In the genomic region with DNA sequence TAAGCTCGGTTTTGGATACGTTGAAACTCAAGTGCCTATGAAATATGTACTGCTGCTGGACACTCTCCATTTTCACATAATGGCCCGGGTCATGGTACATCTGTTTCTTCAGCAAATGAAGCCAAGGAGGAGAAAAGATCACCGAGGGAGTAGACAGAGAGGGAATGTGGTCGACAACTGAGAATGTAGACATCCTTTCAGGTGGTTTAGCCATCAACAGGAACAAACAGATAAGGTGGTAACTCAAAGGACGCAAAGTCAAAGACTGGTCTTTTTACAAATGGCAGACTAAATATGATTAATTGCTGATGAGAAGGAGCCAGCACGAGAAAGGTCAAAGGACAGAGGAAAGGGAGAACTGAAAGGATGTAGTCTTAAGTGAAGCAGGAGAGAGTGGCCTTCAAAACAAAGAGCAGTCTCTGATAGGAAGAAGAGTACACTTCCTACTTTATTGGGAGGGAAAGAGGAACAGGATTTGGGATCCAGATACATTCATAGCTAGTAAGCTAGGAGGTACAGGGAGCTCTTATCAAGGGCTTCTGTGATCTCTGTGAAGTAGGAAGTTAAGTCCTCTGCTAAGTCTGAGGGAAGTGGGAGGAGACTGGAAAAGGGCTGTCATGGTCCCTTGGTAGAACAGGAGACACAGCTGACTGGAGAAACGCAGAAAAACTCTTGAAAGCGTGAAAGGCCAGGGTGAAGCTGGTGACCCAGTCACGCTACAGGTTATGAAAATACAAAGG, we compare ENCODE assay signal across 9 cellular contexts. TPM values are rescaled to one million over a fixed set of nuclear protein-coding genes. Genes with fewer than 3 reads are reported as not detected.
A peak's percentile ranks its signal among the peaks of the same experiment; 100 is the strongest.
DNase-seq lines count a peak whose midpoint lies in the region; ATAC-seq, FAIRE-seq and TF ChIP-seq lines count a peak whose summit lies in the region.
"Had no signal": no experiment of that assay in that cellular context is flagged by ENCODE, and none has a peak within 500 bp of the region (broad histone marks: within the 10 kb centered on the region; RNA-seq: fewer than 3 reads in every experiment).

No MANE protein-coding gene starts in this region.

- peak overlapping the region in 1 of 3 experiments; percentile 13; a peak in 1 of 7 replicates for H3K27ac Mint-ChIP-seq in H9

- WGBS in lower leg skin, 2 donors = 80 to 85% methylated on average over 10 of the region's 10 CpGs
- WGBS in H9 (ENCODE audit: extremely low coverage, insufficient read length, low lambda C conversion rate) = no CpG with 5 or more reads among the region's 10 CpGs

- H3K9me3 Mint-ChIP-seq in H9 = no peaks in the 10 kb centered on the region

- ATAC-seq in GM21360 (IDR thresholded peaks at IDR 0.05; ENCODE audit: unreplicated experiment) (peak; percentile 67), HG03175 (IDR thresholded peaks at IDR 0.05; ENCODE audit: unreplicated experiment) (peak; percentile 80)

- no peak overlapping the region for H3T11ph ChIP-seq in H9 (ENCODE audit: low read length)

- no peak overlapping the region for H3K56ac ChIP-seq in H9 (ENCODE audit: insufficient read length, low read depth, low read length)

- H3K14ac ChIP-seq in H9 (ENCODE audit: insufficient read depth, low read length) = no peak overlapping the region

- no peaks in the 10 kb centered on the region for H3K27me3 ChIP-seq in H9 (ENCODE audit: insufficient read depth, low read length)

- 0 out of 4 replicates have a peak, but pooled peaks cover 0 to 3% of the 10 kb centered on the region in 2 experiments for H3K4me1 Mint-ChIP-seq in H9

- H2BK15ac ChIP-seq in H9 (ENCODE audit: low read depth, low read length) = no peak overlapping the region

- H3K9ac ChIP-seq in H9 (ENCODE audit: extremely low read depth, insufficient read length, low read length) = no peak overlapping the region
- no peak overlapping the region for H3K9ac ChIP-seq in kidney (ENCODE audit: low read length in 2 of 2)

- H3K27ac ChIP-seq in caudate nucleus (ENCODE audit: low read depth, low read length) = peak overlapping the region; percentile 54
- H3K27ac ChIP-seq in H9 (ENCODE audit: insufficient read length, low read depth, low read length) = no peak overlapping the region
- H3K27ac ChIP-seq in kidney (ENCODE audit: low read depth in 2 of 2, low read length in 2 of 2) = no peak overlapping the region

- H2AK5ac ChIP-seq in H9 (ENCODE audit: insufficient read length, low read length) = no peak overlapping the region

- H3K4me3 ChIP-seq in lower leg skin (ENCODE audit: low read depth, poor library complexity, severe bottlenecking) = no peak overlapping the region
- H3K4me3 ChIP-seq in kidney (ENCODE audit: low read length in 2 of 2) = no peak overlapping the region

- H4K8ac ChIP-seq in H9 (replicated peaks; ENCODE audit: insufficient read length, low read depth, low read length) = no peak overlapping the region

- H3K79me2 ChIP-seq in H9 (ENCODE audit: insufficient read depth, low read length) = no peaks in the 10 kb centered on the region

- H3K18ac ChIP-seq in H9 (ENCODE audit: insufficient read length, low read depth, low read length) = no peak overlapping the region

- H2BK5ac ChIP-seq in H9 (ENCODE audit: insufficient read length, low read length) = no peak overlapping the region

- no peaks in the 10 kb centered on the region for H3K27me3 Mint-ChIP-seq in H9 (ENCODE audit: low read depth)

- H4K91ac ChIP-seq in H9 (ENCODE audit: insufficient read length, low read depth, low read length) = no peak overlapping the region

- no peak overlapping the region for H2BK20ac ChIP-seq in H9 (ENCODE audit: low read depth, low read length, poor library complexity, severe bottlenecking)

- no peak for FAIRE-seq in kidney (lab: Jason Lieb, UNC)

- H2BK12ac ChIP-seq in H9 (ENCODE audit: insufficient read length, low read depth, low read length) = no peak overlapping the region

- intact Hi-C loops in lower leg skin (cut with DNase I; ENCODE audit: low total_unique reads) = loop anchor here (10.0 kb wide), 1 partner anchor 225 kb away; no protein-coding TSS in a partner anchor
- intact Hi-C loops in kidney (cut with DNase I) = no loop called here

- no peak for TF ChIP-seq POLR2A in lower leg skin (IDR thresholded peaks at IDR 0.05)

- H4K5ac ChIP-seq in H9 (ENCODE audit: insufficient read length, low read depth, low read length) = no peak overlapping the region

- H2AFZ ChIP-seq in H9 (ENCODE audit: low read length) = no peak overlapping the region

- DNase-seq in GM13976 (ENCODE audit: low spot score) = peak; percentile 55
- DNase-seq in caudate nucleus (lab: John Stamatoyannopoulos, UW) = no peak
- DNase-seq in T-helper 2 cell = no peak
- no peak for DNase-seq in lower leg skin (ENCODE audit: low spot score in 2 of 2)
- no peak for DNase-seq in H9
- no peak for DNase-seq in kidney

- in situ Hi-C loops in GM13976 (cut with MboI; ENCODE audit: low sequenced_read_pairs, unreplicated experiment) = loop anchor here (10.0 kb wide), 1 partner anchor 215 kb away; no protein-coding TSS in a partner anchor

- no peak overlapping the region for H3K4me3 Mint-ChIP-seq in H9

- no peak overlapping the region for H3K23ac ChIP-seq in H9 (ENCODE audit: insufficient read length, low read depth, low read length)

- H2BK120ac ChIP-seq in H9 (ENCODE audit: low read depth, low read length, poor library complexity, severe bottlenecking) = no peak overlapping the region

- no peaks in the 10 kb centered on the region for H4K20me1 ChIP-seq in H9 (ENCODE audit: control insufficient read depth, insufficient read depth, insufficient read length)

- TF ChIP-seq CTCF in GM13976 (IDR thresholded peaks at IDR 0.05; ENCODE audit: borderline replicate concordance, control extremely low read depth, extremely low read depth, insufficient read depth, missing control alignments) (no peak), lower leg skin (IDR thresholded peaks at IDR 0.05) (no peak), H9 (conservative IDR thresholded peaks at IDR 0.05) (no peak), kidney (IDR thresholded peaks at IDR 0.05; ENCODE audit: borderline replicate concordance, extremely low read depth, insufficient read depth) (no peak)

- H3K36me3 Mint-ChIP-seq in H9 (ENCODE audit: insufficient read depth in 1 of 3, low read depth in 3 of 3) = peaks cover 24 to 76% (median 60%) of the 10 kb centered on the region in 3 experiments; a peak in 6 of 7 replicates

- H3K4me2 ChIP-seq in H9 (ENCODE audit: insufficient read depth, insufficient read length, low read length) = no peak overlapping the region

- no peaks in the 10 kb centered on the region for H3K23me2 ChIP-seq in H9 (ENCODE audit: insufficient read length, low read depth, low read length, poor library complexity, severe bottlenecking)

- H3K9me3 ChIP-seq in H9 (ENCODE audit: control insufficient read depth, low read depth, low read length) = no peaks in the 10 kb centered on the region
- H3K9me3 ChIP-seq in kidney (ENCODE audit: control insufficient read depth in 1 of 2, low read length in 2 of 2) = no peaks in the 10 kb centered on the region

- no peak overlapping the region for H3K4ac ChIP-seq in H9 (ENCODE audit: low read depth, low read length)

- peaks cover 27 to 33% of the 10 kb centered on the region in 2 donors for H3K36me3 ChIP-seq in kidney (ENCODE audit: control insufficient read depth in 1 of 2, insufficient read depth in 2 of 2, low read length in 2 of 2)

- peaks cover 2% of the 10 kb centered on the region for H3K79me1 ChIP-seq in H9 (ENCODE audit: insufficient read depth, low read depth, low read length, poor library complexity, severe bottlenecking)

- H3K4me1 ChIP-seq in H9 (ENCODE audit: insufficient read depth, low read length) = no peaks in the 10 kb centered on the region
- no peaks in the 10 kb centered on the region for H3K4me1 ChIP-seq in kidney (ENCODE audit: control insufficient read depth in 1 of 2, insufficient read depth in 1 of 2, low read depth in 1 of 2, low read length in 2 of 2)

RNA-seq across cellular contexts. Expression of a gene that starts 28.3 kb away (rescaled TPM):
- total RNA-seq in lower leg skin (10 to 100 TPM; 21.9 to 31.6 (median 26.9) TPM), H9 (2021) (67.2 and 71.3 TPM in 2 replicates), kidney (35.0 TPM)
- 15.9 TPM for polyA plus RNA-seq in kidney (ENCODE audit: insufficient read depth, low read depth, low replicate concordance)

RNA-seq across cellular contexts. Expression of a gene that starts 45.9 kb away (rescaled TPM):
- 10 to 100 TPM in 1 of 4 donors, 1 to 10 TPM in 1, under 1 TPM in 2; 0.21 to 10.8 (median 1.7) TPM for total RNA-seq in lower leg skin
- total RNA-seq in H9 (2021) = 48.5 and 51.3 TPM in 2 replicates
- not detected for total RNA-seq in kidney
- polyA plus RNA-seq in kidney (ENCODE audit: insufficient read depth, low read depth, low replicate concordance) = 1.2 TPM
- total RNA-seq: Daoy had no signal
